1 cellular context compared by ENCODE assay signal in the genomic region with DNA sequence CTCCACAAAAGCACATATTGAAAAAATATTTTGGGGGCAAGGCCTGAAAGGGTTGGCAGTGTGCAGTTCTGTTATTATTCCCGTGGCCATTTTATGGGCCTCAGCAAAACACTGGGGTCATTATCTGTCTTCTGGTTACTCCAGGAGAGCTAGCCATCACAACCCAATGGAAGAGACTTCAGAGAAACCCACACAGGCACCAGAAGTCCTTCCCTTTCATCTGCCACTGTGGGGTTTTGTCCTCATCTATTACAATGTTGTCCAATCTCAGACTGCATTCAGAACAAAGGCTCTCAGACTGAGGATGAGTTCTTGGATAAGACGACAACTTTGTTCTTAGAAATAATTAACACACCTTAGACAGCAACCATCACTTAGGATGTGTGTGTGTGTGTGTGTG.
TF ChIP-seq lines count a peak whose summit lies in the region.

No MANE protein-coding gene starts in this region.

TF ChIP-seq in IMR-90, 13 proteins besides CTCF, POLR2A, EP300 and RAD21 (continued from another document):
- TF ChIP-seq, protein P1, sequence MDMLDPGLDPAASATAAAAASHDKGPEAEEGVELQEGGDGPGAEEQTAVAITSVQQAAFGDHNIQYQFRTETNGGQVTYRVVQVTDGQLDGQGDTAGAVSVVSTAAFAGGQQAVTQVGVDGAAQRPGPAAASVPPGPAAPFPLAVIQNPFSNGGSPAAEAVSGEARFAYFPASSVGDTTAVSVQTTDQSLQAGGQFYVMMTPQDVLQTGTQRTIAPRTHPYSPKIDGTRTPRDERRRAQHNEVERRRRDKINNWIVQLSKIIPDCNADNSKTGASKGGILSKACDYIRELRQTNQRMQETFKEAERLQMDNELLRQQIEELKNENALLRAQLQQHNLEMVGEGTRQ (IDR thresholded peaks at IDR 0.05; ENCODE audit: low read depth, low read length) = no peak
- TF ChIP-seq MAFK (IDR thresholded peaks at IDR 0.05; ENCODE audit: low read depth, low read length) = no peak
- TF ChIP-seq BHLHE40 (IDR thresholded peaks at IDR 0.05; ENCODE audit: low read depth, low read length) = no peak
- no peak for TF ChIP-seq RCOR1 (IDR thresholded peaks at IDR 0.05; ENCODE audit: insufficient replicate concordance, low read length)
- no peak for TF ChIP-seq MXI1 (IDR thresholded peaks at IDR 0.05; ENCODE audit: borderline replicate concordance, low read depth, low read length)
- TF ChIP-seq RFX5 (IDR thresholded peaks at IDR 0.05; ENCODE audit: low read depth, low read length) = no peak
- TF ChIP-seq NFE2L2 (IDR thresholded peaks at IDR 0.05; ENCODE audit: low read depth, low read length) = no peak
